8 cellular contexts compared by ENCODE assay signal in the genomic region with DNA sequence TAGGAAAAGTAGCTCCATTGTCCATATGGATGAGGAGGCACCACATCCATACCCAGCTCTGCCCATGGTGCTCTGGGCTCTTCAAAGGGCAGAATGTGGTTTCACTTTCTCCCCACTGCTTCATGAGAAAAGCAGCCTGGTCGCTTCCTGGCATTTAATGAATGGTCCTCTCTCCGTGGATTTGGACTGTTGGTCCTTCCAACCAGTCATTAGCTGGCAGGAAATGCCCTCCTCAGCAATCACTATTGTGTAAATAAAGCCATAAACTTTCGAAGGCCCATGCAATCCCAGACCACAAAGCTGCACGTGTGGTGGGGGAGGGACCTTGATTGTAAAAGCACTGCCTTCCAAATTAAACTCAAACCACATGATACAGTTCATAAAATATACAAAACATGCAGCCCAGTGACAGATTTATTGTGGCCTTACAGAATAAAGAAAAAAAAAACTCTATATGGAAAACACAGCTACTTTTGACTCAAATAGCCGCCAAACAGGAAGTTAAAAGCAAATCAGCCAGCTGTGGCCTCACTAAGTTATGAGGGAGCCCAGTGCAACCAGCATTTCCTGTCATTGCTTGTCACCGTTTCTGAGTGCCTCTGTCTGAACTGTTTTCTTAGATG. TPM values are rescaled to one million over a fixed set of nuclear protein-coding genes. Genes with fewer than 3 reads are reported as not detected.
DNase-seq lines count a peak whose midpoint lies in the region; ATAC-seq and TF ChIP-seq lines count a peak whose summit lies in the region.

No MANE protein-coding gene starts in this region.

- no peaks in the 10 kb centered on the region for H3K27me3 ChIP-seq in lung (ENCODE audit: control insufficient read depth, insufficient read depth)

- H3K4me1 ChIP-seq in lung (ENCODE audit: control insufficient read depth in 2 of 2, insufficient read depth in 2 of 2, low read length in 2 of 2): no peaks in the 10 kb centered on the region

- peak overlapping the region; percentile 43 for H3K4me3 ChIP-seq in Jurkat, Clone E6-1 (ENCODE audit: low read length)
- no peak overlapping the region for H3K4me3 ChIP-seq in lung

- H3K27ac ChIP-seq in caudate nucleus (ENCODE audit: low read depth, low read length): peak overlapping the region; percentile 24
- H3K27ac ChIP-seq in lung (ENCODE audit: low read depth in 1 of 2, low read length in 1 of 2): peak overlapping the region; percentile 65 to 66

- H3K36me3 ChIP-seq in lung (ENCODE audit: control insufficient read depth in 2 of 2, insufficient read depth in 2 of 2, low read length in 2 of 2): no peaks in the 10 kb centered on the region

- TF ChIP-seq CTCF in GM10266 (IDR thresholded peaks at IDR 0.05; ENCODE audit: control insufficient read depth, insufficient read depth, low read depth, missing control alignments) (no peak), lung (IDR thresholded peaks at IDR 0.05; ENCODE audit: control extremely low read depth, extremely low read depth) (no peak)

- ATAC-seq in GM21576 (IDR thresholded peaks at IDR 0.05; ENCODE audit: unreplicated experiment): peak; percentile 88
- peak; percentile 65 for ATAC-seq in lung (ENCODE audit: insufficient read depth, low FRiP score)

- WGBS in lung, 2 donors: 1 to 7% methylated on average over 6 of the region's 6 CpGs

- H3K9me3 ChIP-seq in lung (ENCODE audit: control insufficient read depth in 2 of 2, insufficient read depth in 1 of 2, low read length in 1 of 2): no peaks in the 10 kb centered on the region

- DNase-seq in GM10266 (ENCODE audit: extremely low spot score) (peak; percentile 38), SW 1271 (lab: John Stamatoyannopoulos, UW) (peak; percentile 0 to 21), caudate nucleus (lab: John Stamatoyannopoulos, UW) (peak in 14 of 61 donors; percentile 0 to 7 (median 1)), lung (ENCODE audit: low spot score) (peak; percentile 29), stromal cell of bone marrow (ENCODE audit: low read depth) (peak; percentile 30), iPS-NIHi11 (ENCODE audit: low spot score) (no peak)
- peak; percentile 68 for DNase-seq in Jurkat, Clone E6-1 (ENCODE audit: low read depth, low spot score)

RNA-seq across cellular contexts. Expression of a gene that starts 8.1 kb away (rescaled TPM):
- 15.6 TPM for polyA plus RNA-seq in Jurkat, Clone E6-1 (2012; ENCODE audit: insufficient read depth, insufficient read length)
- total RNA-seq in lung: 10 to 100 TPM; 18.8 to 27.2 TPM
- 1 to 10 TPM; 2.1 to 3.4 TPM for polyA plus RNA-seq in lung
